Comparison of ENCODE assay signal across 8 cellular contexts in genomic region chr1:23790696-23791433, GRCh38. TPM values are rescaled to one million over a fixed set of nuclear protein-coding genes. Genes with fewer than 3 reads are reported as not detected.
DNase-seq lines count a peak whose midpoint lies in the region; ATAC-seq and TF ChIP-seq lines count a peak whose summit lies in the region.

Gene LYPLA2 (plus strand): TSS chr1:23791145. CDS start chr1:23792683, 1,538 bp downstream.

- H3F3A ChIP-seq in smooth muscle cell (ENCODE audit: low read depth), result peaks cover 23% of the 10 kb centered on the region

- H3K4me3 ChIP-seq in mammary epithelial cell (replicated peaks in 1 of 3; ENCODE audit: insufficient read depth in 1 of 3, low read depth in 2 of 3, low read length in 3 of 3), result peak within 1 kb of the TSS; percentile 64 to 75 (median 68)
- peak within 1 kb of the TSS; percentile 87 for H3K4me3 ChIP-seq in smooth muscle cell

- H3K27ac ChIP-seq in mammary epithelial cell (ENCODE audit: insufficient read depth, low read depth, low read length) (peak within 1 kb of the TSS; percentile 45), smooth muscle cell (ENCODE audit: low read depth) (peak within 1 kb of the TSS; percentile 85)

- H3K27me3 ChIP-seq in mammary epithelial cell (ENCODE audit: insufficient read depth, low read length) (no peaks in the 10 kb centered on the region), smooth muscle cell (ENCODE audit: low read depth) (no peaks in the 10 kb centered on the region)

- H3K4me1 ChIP-seq in mammary epithelial cell (ENCODE audit: insufficient read depth, low read length), result peaks cover 35% of the 10 kb centered on the region
- peaks cover 12% of the 10 kb centered on the region for H3K4me1 ChIP-seq in smooth muscle cell (ENCODE audit: low read depth)

- H3K27me3 Mint-ChIP-seq in WTC11 (ENCODE audit: low read depth), result no peaks in the 10 kb centered on the region

- H3K4me1 Mint-ChIP-seq in WTC11, result peaks cover 15% of the 10 kb centered on the region

- H3K4me3 Mint-ChIP-seq in WTC11, result peak within 1 kb of the TSS; percentile 94

- POLR2A ChIA-PET in WTC11 (lab: Charles Lee), result interaction anchor here (0.6 to 2.0 kb wide), 3 partner anchors 13 to 1875 kb away, joined by 4 to 7 read pairs (median 5); partner anchors contain the start of gene PITHD1

- in situ Hi-C loops in mammary epithelial cell (cut with MboI; ENCODE audit: low sequenced_read_pairs in 2 of 2), result no loop called here

- H3K36me3 Mint-ChIP-seq in WTC11, result peaks cover 30% of the 10 kb centered on the region

- H3K4me2 ChIP-seq in mammary epithelial cell (ENCODE audit: insufficient read depth, low read depth, low read length), result peak within 1 kb of the TSS; percentile 88
- H3K4me2 ChIP-seq in smooth muscle cell, result peak within 1 kb of the TSS; percentile 89

- no peaks in the 10 kb centered on the region for H4K20me1 ChIP-seq in mammary epithelial cell (ENCODE audit: insufficient read depth, low read length)
- peaks cover 11% of the 10 kb centered on the region for H4K20me1 ChIP-seq in smooth muscle cell (ENCODE audit: low read depth)

- H3K9me3 ChIP-seq in mammary epithelial cell (replicated peaks; ENCODE audit: insufficient read depth, low read length) (no peaks in the 10 kb centered on the region), smooth muscle cell (replicated peaks; ENCODE audit: low read depth) (no peaks in the 10 kb centered on the region)

- CTCF ChIA-PET in WTC11 (lab: Charles Lee), result interaction anchor here (0.5 to 4.8 kb wide), 11 partner anchors 10 to 130 kb away, joined by 3 to 36 read pairs (median 6); partner anchors contain the start of genes CNR2, GALE, PITHD1 and RPL11
- CTCF ChIA-PET in mammary epithelial cell (lab: Charles Lee; ENCODE audit: low non-redundant PET), result no interaction called here

- intact Hi-C loops in mammary epithelial cell (cut with micrococcal nuclease), result loop anchor here (1.0 to 2.0 kb wide), 2 partner anchors 18 to 125 kb away; no protein-coding TSS in a partner anchor

- peak within 1 kb of the TSS; percentile 78 for H3K27ac Mint-ChIP-seq in WTC11

- BruUV-seq in mammary epithelial cell (replicated peaks; lab: Mats Ljungman, UMichigan), result TSS peak; percentile 19

- H3K36me3 ChIP-seq in mammary epithelial cell (ENCODE audit: insufficient read depth, low read length), result peaks cover 10% of the 10 kb centered on the region
- H3K36me3 ChIP-seq in smooth muscle cell (ENCODE audit: low read depth), result peaks cover 13% of the 10 kb centered on the region

- H2AFZ ChIP-seq in mammary epithelial cell (ENCODE audit: low read depth, low read length), result peak within 1 kb of the TSS; percentile 87
- H2AFZ ChIP-seq in smooth muscle cell (ENCODE audit: low read depth), result peak within 1 kb of the TSS; percentile 49

- H3K9me3 Mint-ChIP-seq in WTC11, result no peaks in the 10 kb centered on the region

- peak; percentile 87 for DNase-seq in SIG-M5 treated with dmso at 0.1 percent for 504 hours (lab: John Stamatoyannopoulos, UW; ENCODE audit: unreplicated experiment)
- no peak for DNase-seq in SIG-M5 (lab: John Stamatoyannopoulos, UW)
- DNase-seq in NCI-H2196 (lab: John Stamatoyannopoulos, UW; ENCODE audit: unreplicated experiment), result peak; percentile 91
- peak; percentile 90 for DNase-seq in WTC11 (ENCODE audit: low spot score)
- peak; percentile 87 for DNase-seq in mammary epithelial cell
- peak; percentile 89 for DNase-seq in iPS-NIHi7 (ENCODE audit: extremely low spot score)
- peak; percentile 77 for DNase-seq in smooth muscle cell (lab: John Stamatoyannopoulos, UW; ENCODE audit: unreplicated experiment)

- TF ChIP-seq CTCF in WTC11 (IDR thresholded peaks at IDR 0.05) (no peak), mammary epithelial cell (conservative IDR thresholded peaks at IDR 0.05 in 1 of 2, IDR thresholded peaks at IDR 0.05 in 1 of 2; ENCODE audit: extremely low read depth in 1 of 2, insufficient read depth in 1 of 2, low read depth in 1 of 2, low read length in 2 of 2) (no peak), smooth muscle cell (IDR thresholded peaks at IDR 0.05; ENCODE audit: borderline replicate concordance, insufficient read depth, poor library complexity, severe bottlenecking) (no peak)

- ATAC-seq in HG03025 (IDR thresholded peaks at IDR 0.05; ENCODE audit: low FRiP score, unreplicated experiment), result peak; percentile 63
- peak; percentile 87 for ATAC-seq in WTC11

- dilution Hi-C loops in mammary epithelial cell (cut with HindIII; ENCODE audit: low sequenced_read_pairs), result no loop called here

- H3K79me2 ChIP-seq in mammary epithelial cell (ENCODE audit: insufficient read depth, low read length), result peaks cover 34% of the 10 kb centered on the region
- H3K79me2 ChIP-seq in smooth muscle cell (ENCODE audit: low read depth), result peaks cover 19% of the 10 kb centered on the region

- WGBS in mammary epithelial cell (ENCODE audit: low coverage, missing lambda C conversion rate), result 0% methylated on average over 24 of the region's 45 CpGs
- 1% methylated on average over 41 of the region's 45 CpGs for WGBS in smooth muscle cell (ENCODE audit: low lambda C conversion rate)

- H3K9ac ChIP-seq in mammary epithelial cell (ENCODE audit: insufficient read depth, low read length) (peak within 1 kb of the TSS; percentile 60), smooth muscle cell (ENCODE audit: low read depth) (peak within 1 kb of the TSS; percentile 57)

TF ChIP-seq in WTC11, 78 proteins besides CTCF, POLR2A, EP300 and RAD21 (continues in another document):
- no peak for TF ChIP-seq ATF3 (CRISPR knock-in tag; conservative IDR thresholded peaks at IDR 0.05)
- no peak; the same call in 1 of the 2 replicates for TF ChIP-seq GABPB1 (CRISPR knock-in tag; IDR thresholded peaks at IDR 0.05)
- TF ChIP-seq, protein P1, sequence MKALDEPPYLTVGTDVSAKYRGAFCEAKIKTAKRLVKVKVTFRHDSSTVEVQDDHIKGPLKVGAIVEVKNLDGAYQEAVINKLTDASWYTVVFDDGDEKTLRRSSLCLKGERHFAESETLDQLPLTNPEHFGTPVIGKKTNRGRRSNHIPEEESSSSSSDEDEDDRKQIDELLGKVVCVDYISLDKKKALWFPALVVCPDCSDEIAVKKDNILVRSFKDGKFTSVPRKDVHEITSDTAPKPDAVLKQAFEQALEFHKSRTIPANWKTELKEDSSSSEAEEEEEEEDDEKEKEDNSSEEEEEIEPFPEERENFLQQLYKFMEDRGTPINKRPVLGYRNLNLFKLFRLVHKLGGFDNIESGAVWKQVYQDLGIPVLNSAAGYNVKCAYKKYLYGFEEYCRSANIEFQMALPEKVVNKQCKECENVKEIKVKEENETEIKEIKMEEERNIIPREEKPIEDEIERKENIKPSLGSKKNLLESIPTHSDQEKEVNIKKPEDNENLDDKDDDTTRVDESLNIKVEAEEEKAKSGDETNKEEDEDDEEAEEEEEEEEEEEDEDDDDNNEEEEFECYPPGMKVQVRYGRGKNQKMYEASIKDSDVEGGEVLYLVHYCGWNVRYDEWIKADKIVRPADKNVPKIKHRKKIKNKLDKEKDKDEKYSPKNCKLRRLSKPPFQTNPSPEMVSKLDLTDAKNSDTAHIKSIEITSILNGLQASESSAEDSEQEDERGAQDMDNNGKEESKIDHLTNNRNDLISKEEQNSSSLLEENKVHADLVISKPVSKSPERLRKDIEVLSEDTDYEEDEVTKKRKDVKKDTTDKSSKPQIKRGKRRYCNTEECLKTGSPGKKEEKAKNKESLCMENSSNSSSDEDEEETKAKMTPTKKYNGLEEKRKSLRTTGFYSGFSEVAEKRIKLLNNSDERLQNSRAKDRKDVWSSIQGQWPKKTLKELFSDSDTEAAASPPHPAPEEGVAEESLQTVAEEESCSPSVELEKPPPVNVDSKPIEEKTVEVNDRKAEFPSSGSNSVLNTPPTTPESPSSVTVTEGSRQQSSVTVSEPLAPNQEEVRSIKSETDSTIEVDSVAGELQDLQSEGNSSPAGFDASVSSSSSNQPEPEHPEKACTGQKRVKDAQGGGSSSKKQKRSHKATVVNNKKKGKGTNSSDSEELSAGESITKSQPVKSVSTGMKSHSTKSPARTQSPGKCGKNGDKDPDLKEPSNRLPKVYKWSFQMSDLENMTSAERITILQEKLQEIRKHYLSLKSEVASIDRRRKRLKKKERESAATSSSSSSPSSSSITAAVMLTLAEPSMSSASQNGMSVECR (CRISPR knock-in tag; IDR thresholded peaks at IDR 0.05; ENCODE audit: borderline replicate concordance), result 0 out of 2 replicates have a peak, but pooled peaks have one; percentile 31
- TF ChIP-seq, protein P2, sequence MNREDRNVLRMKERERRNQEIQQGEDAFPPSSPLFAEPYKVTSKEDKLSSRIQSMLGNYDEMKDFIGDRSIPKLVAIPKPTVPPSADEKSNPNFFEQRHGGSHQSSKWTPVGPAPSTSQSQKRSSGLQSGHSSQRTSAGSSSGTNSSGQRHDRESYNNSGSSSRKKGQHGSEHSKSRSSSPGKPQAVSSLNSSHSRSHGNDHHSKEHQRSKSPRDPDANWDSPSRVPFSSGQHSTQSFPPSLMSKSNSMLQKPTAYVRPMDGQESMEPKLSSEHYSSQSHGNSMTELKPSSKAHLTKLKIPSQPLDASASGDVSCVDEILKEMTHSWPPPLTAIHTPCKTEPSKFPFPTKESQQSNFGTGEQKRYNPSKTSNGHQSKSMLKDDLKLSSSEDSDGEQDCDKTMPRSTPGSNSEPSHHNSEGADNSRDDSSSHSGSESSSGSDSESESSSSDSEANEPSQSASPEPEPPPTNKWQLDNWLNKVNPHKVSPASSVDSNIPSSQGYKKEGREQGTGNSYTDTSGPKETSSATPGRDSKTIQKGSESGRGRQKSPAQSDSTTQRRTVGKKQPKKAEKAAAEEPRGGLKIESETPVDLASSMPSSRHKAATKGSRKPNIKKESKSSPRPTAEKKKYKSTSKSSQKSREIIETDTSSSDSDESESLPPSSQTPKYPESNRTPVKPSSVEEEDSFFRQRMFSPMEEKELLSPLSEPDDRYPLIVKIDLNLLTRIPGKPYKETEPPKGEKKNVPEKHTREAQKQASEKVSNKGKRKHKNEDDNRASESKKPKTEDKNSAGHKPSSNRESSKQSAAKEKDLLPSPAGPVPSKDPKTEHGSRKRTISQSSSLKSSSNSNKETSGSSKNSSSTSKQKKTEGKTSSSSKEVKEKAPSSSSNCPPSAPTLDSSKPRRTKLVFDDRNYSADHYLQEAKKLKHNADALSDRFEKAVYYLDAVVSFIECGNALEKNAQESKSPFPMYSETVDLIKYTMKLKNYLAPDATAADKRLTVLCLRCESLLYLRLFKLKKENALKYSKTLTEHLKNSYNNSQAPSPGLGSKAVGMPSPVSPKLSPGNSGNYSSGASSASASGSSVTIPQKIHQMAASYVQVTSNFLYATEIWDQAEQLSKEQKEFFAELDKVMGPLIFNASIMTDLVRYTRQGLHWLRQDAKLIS (CRISPR knock-in tag; IDR thresholded peaks at IDR 0.05; ENCODE audit: borderline replicate concordance), result no peak
- no peak for TF ChIP-seq NFATC4 (CRISPR knock-in tag; IDR thresholded peaks at IDR 0.05)
- peak; percentile 86 for TF ChIP-seq ETV6 (CRISPR knock-in tag; IDR thresholded peaks at IDR 0.05)

RNA-seq across cellular contexts. Expression of gene LYPLA2, which starts in this region (rescaled TPM):
- 131 to 164 TPM (median 134 TPM) in 3 replicates for total RNA-seq in WTC11 (2021)
- 10 to 100 TPM; 81.5 to 89.8 TPM for total RNA-seq in mammary epithelial cell
- polyA plus RNA-seq in mammary epithelial cell, result 107 TPM
- 91.3 TPM for polyA minus RNA-seq in mammary epithelial cell
- 52.3 and 74.9 TPM in 2 replicates for total RNA-seq in smooth muscle cell
- 94.3 and 108 TPM in 2 replicates for polyA plus RNA-seq in smooth muscle cell
